Comparison of ENCODE assay signal across 11 cellular contexts in genomic region chr2:44938287-44939073, GRCh38. TPM values are rescaled to one million over a fixed set of nuclear protein-coding genes. Genes with fewer than 3 reads are reported as not detected.
A peak's percentile ranks its signal among the peaks of the same experiment; 100 is the strongest.
DNase-seq lines count a peak whose midpoint lies in the region; ATAC-seq, FAIRE-seq and TF ChIP-seq lines count a peak whose summit lies in the region.
"Had no signal": no experiment of that assay in that cellular context is flagged by ENCODE, and none has a peak within 500 bp of the region (broad histone marks: within the 10 kb centered on the region; RNA-seq: fewer than 3 reads in every experiment).

No MANE protein-coding gene starts in this region.

- H3K36me3 ChIP-seq in endothelial cell of umbilical vein (ENCODE audit: control insufficient read depth in 2 of 2, extremely low read depth in 1 of 2, insufficient read depth in 2 of 2, low read length in 2 of 2) (no peaks in the 10 kb centered on the region), parathyroid adenoma (ENCODE audit: control insufficient read depth, insufficient read depth, low read length) (no peaks in the 10 kb centered on the region)

- TF ChIP-seq CTCF in GM12875 (IDR thresholded peaks at IDR 0.05; ENCODE audit: borderline replicate concordance, insufficient read depth, low read depth, low read length): no peak
- TF ChIP-seq CTCF in endothelial cell of umbilical vein (IDR thresholded peaks at IDR 0.05; ENCODE audit: extremely low read depth in 1 of 2, insufficient read depth in 1 of 2, low read depth in 1 of 2, low read length in 2 of 2): no peak
- TF ChIP-seq CTCF in parathyroid adenoma (IDR thresholded peaks at IDR 0.05): no peak

- no peak for FAIRE-seq in endothelial cell of umbilical vein (lab: Jason Lieb, UNC)
- FAIRE-seq: endometrium had no signal

- no peak overlapping the region for H2AFZ ChIP-seq in endothelial cell of umbilical vein (ENCODE audit: low read depth, low read length)
- peak overlapping the region; percentile 57 for H2AFZ ChIP-seq in parathyroid adenoma

- H3K9ac ChIP-seq in endothelial cell of umbilical vein (replicated peaks; ENCODE audit: extremely low read depth, insufficient read depth, low read length) (no peak overlapping the region), parathyroid adenoma (no peak overlapping the region)

- dilution Hi-C loops in endothelial cell of umbilical vein (cut with MboI; ENCODE audit: extremely low pct_ligation_motif_present, low sequenced_read_pairs): no loop called here

- H4K20me1 ChIP-seq in endothelial cell of umbilical vein (replicated peaks; ENCODE audit: control insufficient read depth, extremely low read depth, insufficient read depth, low read length): no peaks in the 10 kb centered on the region

- H3K9me1 ChIP-seq in endothelial cell of umbilical vein (replicated peaks; ENCODE audit: control insufficient read depth, extremely low read depth, insufficient read depth, low read length): no peaks in the 10 kb centered on the region

- CTCF ChIA-PET in endothelial cell of umbilical vein (lab: Charles Lee): interaction anchor here (0.6 to 2.7 kb wide), 7 partner anchors 11 to 546 kb away, joined by 3 to 10 read pairs (median 4); no protein-coding TSS in a partner anchor

- H3K4me1 ChIP-seq in endothelial cell of umbilical vein (ENCODE audit: control insufficient read depth, extremely low read depth, insufficient read depth, low read length) (no peaks in the 10 kb centered on the region), parathyroid adenoma (peaks cover 3% of the 10 kb centered on the region)

- ATAC-seq in HG03280 (IDR thresholded peaks at IDR 0.05; ENCODE audit: unreplicated experiment): no peak

- no peak overlapping the region for H3K27ac ChIP-seq in endothelial cell of umbilical vein (ENCODE audit: insufficient read depth, low read depth, low read length)
- no peak overlapping the region for H3K27ac ChIP-seq in parathyroid adenoma

- intact Hi-C loops in endothelial cell of umbilical vein (cut with micrococcal nuclease): no loop called here

- H3K9me3 ChIP-seq in endothelial cell of umbilical vein (replicated peaks; ENCODE audit: control insufficient read depth, insufficient read depth, low read length): no peaks in the 10 kb centered on the region
- H3K9me3 ChIP-seq in parathyroid adenoma (ENCODE audit: control insufficient read depth, low read length): no peaks in the 10 kb centered on the region

- H3K4me2 ChIP-seq in endothelial cell of umbilical vein (ENCODE audit: insufficient read depth, low read length) (no peak overlapping the region), parathyroid adenoma (ENCODE audit: low read length) (peak overlapping the region; percentile 53)

- DNase-seq in NCI-H146 (lab: John Stamatoyannopoulos, UW) (peak; percentile 75), endothelial cell of umbilical vein (ENCODE audit: low read depth, low spot score) (no peak), CD1c-positive myeloid dendritic cell (ENCODE audit: extremely low spot score) (no peak), OCI-M2 (lab: John Stamatoyannopoulos, UW; ENCODE audit: unreplicated experiment) (no peak), MV-4-11 (lab: John Stamatoyannopoulos, UW) (no peak)
- DNase-seq: stimulated activated CD4-positive, alpha-beta T cell treated with anti-CD3 and anti-CD28 coated beads, Interleukin-12 subunit alpha, Interleukin-12 subunit beta, amount 100 ng/mL, for 4 hours; T1000 had no signal

- BruUV-seq in endothelial cell of umbilical vein (replicated peaks; lab: Mats Ljungman, UMichigan): no TSS peak

- peak overlapping the region; percentile 17 for H3K4me3 ChIP-seq in GM12875 (ENCODE audit: low read depth, low read length)
- H3K4me3 ChIP-seq in endothelial cell of umbilical vein (replicated peaks in 1 of 3; ENCODE audit: insufficient read depth in 1 of 3, low read depth in 1 of 3, low read length in 3 of 3): no peak overlapping the region
- H3K4me3 ChIP-seq in parathyroid adenoma (ENCODE audit: low read depth, low read length): no peak overlapping the region

- no peak for TF ChIP-seq POLR2A in endothelial cell of umbilical vein (IDR thresholded peaks at IDR 0.05; ENCODE audit: low read depth, low read length)

- H3K79me2 ChIP-seq in endothelial cell of umbilical vein (ENCODE audit: control insufficient read depth, insufficient read depth, low read length) (no peaks in the 10 kb centered on the region), parathyroid adenoma (no peaks in the 10 kb centered on the region)

- peaks cover 81 to 93% of the 10 kb centered on the region in 2 experiments for H3K27me3 ChIP-seq in endothelial cell of umbilical vein (ENCODE audit: control insufficient read depth in 2 of 2, insufficient read depth in 2 of 2, low read length in 2 of 2)
- peaks cover 28% of the 10 kb centered on the region for H3K27me3 ChIP-seq in parathyroid adenoma (ENCODE audit: control insufficient read depth, insufficient read depth, low read length)

- POLR2A ChIA-PET in endothelial cell of umbilical vein (lab: Charles Lee): no interaction called here

TF ChIP-seq in endothelial cell of umbilical vein, 7 proteins besides CTCF, POLR2A, EP300 and RAD21:
- TF ChIP-seq EZH2 (IDR thresholded peaks at IDR 0.05; ENCODE audit: borderline replicate concordance, low read depth, low read length, severe bottlenecking) (peak; percentile 70), GATA2 (IDR thresholded peaks at IDR 0.05; ENCODE audit: insufficient read depth, insufficient read length, low read depth, low read length) (no peak)

RNA-seq across cellular contexts. Expression of gene SIX3, which starts 3.0 kb away (rescaled TPM):
- total RNA-seq in endothelial cell of umbilical vein: not detected in 2 replicates
- polyA plus RNA-seq in endothelial cell of umbilical vein: not detected in 2 replicates
- not detected in 2 replicates for polyA plus RNA-seq in endothelial cell of umbilical vein (2011; cell fraction: cytosol; rRNA removed)
- not detected in 2 replicates for polyA plus RNA-seq in endothelial cell of umbilical vein (2011; cell fraction: nucleus; rRNA removed)
- not detected in 2 replicates for polyA plus RNA-seq in endothelial cell of umbilical vein (2012)
- not detected in 2 replicates for polyA minus RNA-seq in endothelial cell of umbilical vein
- polyA minus RNA-seq in endothelial cell of umbilical vein (2011; cell fraction: cytosol; rRNA and poly(A)+ RNA removed): not detected
- polyA minus RNA-seq in endothelial cell of umbilical vein (2011; cell fraction: nucleus; rRNA and poly(A)+ RNA removed): not detected in 2 replicates
